8 cellular contexts compared by ENCODE assay signal in the genomic region with DNA sequence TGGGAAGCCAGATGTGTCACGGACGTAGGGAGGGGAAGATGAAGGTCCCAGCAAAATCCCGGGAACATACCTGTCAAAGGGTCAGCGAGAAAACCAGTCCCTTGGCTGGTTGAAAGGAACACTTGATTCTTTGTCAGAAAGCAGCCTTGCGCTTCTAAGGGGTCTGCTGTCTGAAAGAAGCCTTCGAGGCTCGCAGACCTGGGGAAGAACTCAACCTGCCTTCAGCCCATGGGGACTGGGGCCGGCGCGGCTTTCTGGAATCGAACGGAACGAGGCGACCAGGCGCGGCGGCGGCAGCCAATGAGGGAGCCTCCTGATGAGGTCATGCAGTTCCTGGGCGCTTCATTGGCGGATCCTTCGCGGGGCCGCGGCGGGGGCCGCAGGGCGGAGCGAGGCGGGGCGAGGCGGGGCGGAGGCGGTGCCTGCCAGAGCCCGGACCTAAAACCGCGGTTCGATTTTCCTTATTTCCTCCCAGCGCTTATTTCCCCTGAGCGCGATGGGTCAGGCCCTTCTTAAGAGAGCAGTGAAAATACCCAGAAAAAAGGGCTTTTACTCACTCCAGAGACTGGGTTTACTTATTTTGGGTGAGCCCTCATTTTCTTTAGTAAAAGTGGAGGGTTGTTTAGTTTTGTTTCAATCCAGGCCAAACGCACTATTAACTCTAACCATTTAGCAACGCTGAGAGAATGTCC. TPM values are rescaled to one million over a fixed set of nuclear protein-coding genes. Genes with fewer than 3 reads are reported as not detected.
DNase-seq lines count a peak whose midpoint lies in the region; TF ChIP-seq lines count a peak whose summit lies in the region.

No MANE protein-coding gene starts in this region.

- H3K27me3 ChIP-seq in MG63 = no peaks in the 10 kb centered on the region
- no peaks in the 10 kb centered on the region for H3K27me3 ChIP-seq in neutrophil
- no peaks in the 10 kb centered on the region for H3K27me3 ChIP-seq in subcutaneous abdominal adipose tissue (ENCODE audit: control insufficient read depth in 5 of 5, insufficient read depth in 4 of 5, low read length in 5 of 5)

- H3K4me3 ChIP-seq in MG63 (peak overlapping the region; percentile 42), neutrophil (ENCODE audit: low read depth in 1 of 2, low read length in 1 of 2) (peak overlapping the region; percentile 64 to 66), subcutaneous abdominal adipose tissue (ENCODE audit: low read depth in 1 of 5, low read length in 5 of 5) (peak overlapping the region; percentile 53 to 81 (median 65))

- peak overlapping the region; percentile 80 for H3K27ac ChIP-seq in neutrophil
- peak overlapping the region; percentile 57 for H3K27ac ChIP-seq in subcutaneous abdominal adipose tissue (ENCODE audit: low read depth, low read length)

- H3K4me1 ChIP-seq in neutrophil (ENCODE audit: control insufficient read depth in 1 of 2, insufficient read depth in 1 of 2, low read depth in 1 of 2, low read length in 1 of 2) (peaks cover 17 to 19% of the 10 kb centered on the region in 2 experiments), subcutaneous abdominal adipose tissue (ENCODE audit: control insufficient read depth in 5 of 5, insufficient read depth in 5 of 5, low read length in 5 of 5) (peaks cover 1 to 16% (median 13%) of the 10 kb centered on the region in 5 donors)

- peak; percentile 93 for DNase-seq in ELF-1 (ENCODE audit: low read depth, low spot score)
- DNase-seq in HCEC 1CT = peak; percentile 87
- DNase-seq in MG63 = peak; percentile 90
- DNase-seq in SK-MEL-5 (ENCODE audit: low read depth, low spot score) = peak; percentile 85
- DNase-seq in activated naive CD4-positive, alpha-beta T cell treated with anti-CD3 and anti-CD28 coated beads, Interleukin-2, amount 50 U/mL, for 16 hours = peak; percentile 89
- DNase-seq in germinal center (ENCODE audit: low spot score) = peak; percentile 96

- H3K9ac ChIP-seq in subcutaneous abdominal adipose tissue (ENCODE audit: low read length in 5 of 5) = peak overlapping the region; percentile 63 to 89 (median 73)

- in situ Hi-C loops in SK-MEL-5 (cut with HindIII; ENCODE audit: low pct_unique_long_range_greater_than_20kb, low sequenced_read_pairs) = no loop called here

- no peak for TF ChIP-seq CTCF in neutrophil (IDR thresholded peaks at IDR 0.05)

- H3K36me3 ChIP-seq in MG63 = no peaks in the 10 kb centered on the region
- no peaks in the 10 kb centered on the region for H3K36me3 ChIP-seq in neutrophil
- no peaks in the 10 kb centered on the region for H3K36me3 ChIP-seq in subcutaneous abdominal adipose tissue (ENCODE audit: control insufficient read depth in 5 of 5, insufficient read depth in 5 of 5, low read length in 5 of 5)

- no peaks in the 10 kb centered on the region; the same call in 1 of the 2 replicates for H3K9me3 ChIP-seq in MG63
- H3K9me3 ChIP-seq in neutrophil = peaks cover 14% of the 10 kb centered on the region
- H3K9me3 ChIP-seq in subcutaneous abdominal adipose tissue (ENCODE audit: control insufficient read depth in 5 of 5, low read length in 5 of 5) = peaks cover 0 to 7% (median 4%) of the 10 kb centered on the region in 5 donors

RNA-seq across cellular contexts. Expression of gene TTC7B, which starts 11.8 kb away (rescaled TPM):
- total RNA-seq in MG63 (2014; rRNA removed; shearing (Covaris generic); ENCODE audit: low replicate concordance) = 25.4 and 30.0 TPM in 2 replicates
- 31.1 and 32.9 TPM in 2 replicates for total RNA-seq in SK-MEL-5 (2014; rRNA removed; shearing (Covaris generic))
- polyA plus RNA-seq in SK-MEL-5 (2015; cell fraction: cytosol; rRNA removed) = 43.5 and 54.5 TPM in 2 replicates
- 16.0 and 20.7 TPM in 2 replicates for polyA plus RNA-seq in SK-MEL-5 (2015; cell fraction: nucleus; rRNA removed)

Comparison
In these comparisons a context has a peak if more than half of its experiments do, and no peak if none do; other contexts are left out.
1. Peak in every context shown above with its lines: DNase-seq, H3K4me3 ChIP-seq and H3K27ac ChIP-seq.